ENCODE assay signal across 8 cellular contexts in the genomic region with DNA sequence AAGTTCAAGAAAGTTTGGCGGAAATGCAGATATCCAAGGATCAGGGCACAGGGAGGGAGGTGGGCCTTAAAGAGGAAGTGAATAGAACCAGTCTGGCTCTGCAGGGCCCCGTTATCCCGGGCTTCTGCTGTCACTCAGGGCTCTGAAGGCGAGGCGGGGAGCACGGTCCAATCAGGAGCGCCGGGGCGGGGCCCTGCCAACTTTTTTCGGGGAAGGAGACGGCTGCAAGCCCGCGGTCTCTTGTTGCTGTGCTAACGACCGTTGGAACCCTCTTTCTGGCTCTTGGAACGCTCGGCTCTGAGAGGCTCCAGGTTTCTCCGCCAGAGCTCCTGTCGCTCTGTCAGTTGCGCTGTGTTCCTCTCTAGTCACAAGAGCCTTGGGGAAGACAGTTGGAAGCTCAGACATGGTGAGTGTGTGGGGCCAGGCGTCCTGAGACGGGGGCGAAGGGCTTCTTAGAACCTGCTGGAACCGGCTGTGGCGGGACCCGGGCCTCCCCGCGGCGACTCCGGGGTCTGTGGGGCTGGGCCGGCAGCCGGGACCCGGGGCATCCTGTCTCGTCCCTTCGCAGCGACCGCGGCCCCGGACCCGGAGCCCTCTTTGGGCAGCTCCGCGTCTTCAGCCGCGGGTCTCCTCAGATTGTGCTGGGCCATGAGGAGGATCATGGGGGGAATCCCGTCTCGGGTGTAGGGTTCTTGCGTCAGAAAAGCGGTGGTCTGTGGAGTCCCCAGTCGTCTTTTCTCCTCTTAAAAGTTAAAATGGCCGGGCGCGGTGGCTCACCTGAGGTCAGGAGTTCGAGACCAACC. TPM values are rescaled to one million over a fixed set of nuclear protein-coding genes. Genes with fewer than 3 reads are reported as not detected.
DNase-seq lines count a peak whose midpoint lies in the region; TF ChIP-seq lines count a peak whose summit lies in the region.

No MANE protein-coding gene starts in this region.

- H3K4me1 ChIP-seq in HUES64 (ENCODE audit: insufficient read depth, low read length) (no peaks in the 10 kb centered on the region), colonic mucosa (no peaks in the 10 kb centered on the region)

- H3K27ac Mint-ChIP-seq in endothelial cell (ENCODE audit: unreplicated experiment) = no peak overlapping the region

- H3K27me3 Mint-ChIP-seq in endothelial cell (ENCODE audit: unreplicated experiment) = peaks cover 11% of the 10 kb centered on the region

- H3K9ac ChIP-seq in HUES64 (ENCODE audit: low read depth, low read length) = peak overlapping the region; percentile 96
- H3K9ac ChIP-seq in colonic mucosa (ENCODE audit: low read depth in 2 of 2, low read length in 2 of 2) = peak overlapping the region; percentile 67 to 81

- no peak overlapping the region for H3K4me3 Mint-ChIP-seq in endothelial cell (ENCODE audit: unreplicated experiment)

- H3K9me3 ChIP-seq in HUES64 (ENCODE audit: insufficient read depth, low read depth, low read length) = peaks cover 20% of the 10 kb centered on the region; the same call in 1 of the 2 replicates
- H3K9me3 ChIP-seq in colonic mucosa = no peaks in the 10 kb centered on the region

- H3K27me3 ChIP-seq in HUES64 (ENCODE audit: insufficient read depth, low read length) = no peaks in the 10 kb centered on the region
- no peaks in the 10 kb centered on the region for H3K27me3 ChIP-seq in colonic mucosa

- H3K27ac ChIP-seq in HUES64 (ENCODE audit: low read depth, low read length) (peak overlapping the region; percentile 89), colonic mucosa (peak overlapping the region; percentile 61)

- 2% methylated on average over 53 of the region's 53 CpGs for WGBS in HUES64

- DNase-seq in GM03348 (ENCODE audit: low spot score) (peak; percentile 97), colonic mucosa (peak; percentile 88), kidney tubule cell (ENCODE audit: low spot score) (peak; percentile 76), endothelial cell (ENCODE audit: low spot score) (no peak)
- DNase-seq in activated CD4-positive, CD25-positive, alpha-beta regulatory T cell treated with anti-CD3 and anti-CD28 coated beads, Interleukin-2, amount 50 U/mL, for 16 hours (ENCODE audit: low read depth, low spot score) = peak; percentile 4
- peak; percentile 66 for DNase-seq in stimulated activated CD4-positive, alpha-beta T cell treated with anti-CD3 and anti-CD28 coated beads, Interleukin-12 subunit alpha, Interleukin-12 subunit beta, amount 100 ng/mL, for 4 hours
- DNase-seq in NK-92 treated with Interleukin-12 subunit alpha and Interleukin-12 subunit beta, amount 100 ng/mL, for 24 hours (lab: John Stamatoyannopoulos, UW) = no peak

- TF ChIP-seq CTCF in colonic mucosa (IDR thresholded peaks at IDR 0.05) = no peak
- no peak for TF ChIP-seq CTCF in endothelial cell (IDR thresholded peaks at IDR 0.05; ENCODE audit: unreplicated experiment)

- peaks cover 17% of the 10 kb centered on the region for H3K36me3 Mint-ChIP-seq in endothelial cell (ENCODE audit: low read depth, unreplicated experiment)

- H3K36me3 ChIP-seq in HUES64 (ENCODE audit: insufficient read depth, low read length) (peaks cover 34% of the 10 kb centered on the region), colonic mucosa (no peaks in the 10 kb centered on the region)

- H3K9me3 Mint-ChIP-seq in endothelial cell (ENCODE audit: unreplicated experiment) = peaks cover 49% of the 10 kb centered on the region

- H3K4me3 ChIP-seq in HUES64 (ENCODE audit: low read length) (peak overlapping the region; percentile 91), colonic mucosa (peak overlapping the region; percentile 70)

- no peaks in the 10 kb centered on the region for H3K4me1 Mint-ChIP-seq in endothelial cell (ENCODE audit: unreplicated experiment)

- intact Hi-C loops in colonic mucosa (cut with DNase I) = no loop called here

RNA-seq across cellular contexts. Expression of gene ZNF844, which starts 27.7 kb away (rescaled TPM):
- 5.4 TPM for polyA plus RNA-seq in HUES64 (2013, experiment 1 of 2)
- polyA plus RNA-seq in HUES64 (2013, experiment 2 of 2) = 6.0 TPM
- 10 to 100 TPM in 1 of 2 donors, 1 to 10 TPM in 1; 8.3 to 12.4 TPM for total RNA-seq in colonic mucosa
- total RNA-seq in endothelial cell (ENCODE audit: unreplicated experiment) = 0.15 TPM

RNA-seq across cellular contexts. Expression of gene ZNF878, which starts 39.5 kb away (rescaled TPM):
- 4.3 TPM for polyA plus RNA-seq in HUES64 (2013, experiment 1 of 2)
- 4.4 TPM for polyA plus RNA-seq in HUES64 (2013, experiment 2 of 2)
- total RNA-seq in colonic mucosa (1 to 10 TPM in 1 of 2 donors, under 1 TPM in 1; 0.32 to 1.1 TPM), endothelial cell (ENCODE audit: unreplicated experiment) (not detected)

RNA-seq across cellular contexts. Expression of gene ZNF20, which starts 47.9 kb away (rescaled TPM):
- polyA plus RNA-seq in HUES64 (2013, experiment 1 of 2) = 4.4 TPM
- polyA plus RNA-seq in HUES64 (2013, experiment 2 of 2) = 5.6 TPM
- 1 to 10 TPM; 3.4 to 4.8 TPM for total RNA-seq in colonic mucosa
- total RNA-seq in endothelial cell (ENCODE audit: unreplicated experiment) = 6.2 TPM

RNA-seq across cellular contexts. Expression of gene ZNF433, which starts 56.8 kb away (rescaled TPM):
- polyA plus RNA-seq in HUES64 (2013, experiment 1 of 2) = 1.4 TPM
- 2.2 TPM for polyA plus RNA-seq in HUES64 (2013, experiment 2 of 2)
- total RNA-seq in colonic mucosa = 1 to 10 TPM; 2.0 to 3.5 TPM
- total RNA-seq in endothelial cell (ENCODE audit: unreplicated experiment) = 0.21 TPM

Comparison
In these comparisons a context has a peak if more than half of its experiments do, and no peak if none do; other contexts are left out.
1. DNase-seq: peak in GM03348 (single experiment), activated CD4-positive, CD25-positive, alpha-beta regulatory T cell treated with anti-CD3 and anti-CD28 coated beads, Interleukin-2, amount 50 U/mL, for 16 hours (single experiment), colonic mucosa (single experiment), kidney tubule cell (single experiment) and stimulated activated CD4-positive, alpha-beta T cell treated with anti-CD3 and anti-CD28 coated beads, Interleukin-12 subunit alpha, Interleukin-12 subunit beta, amount 100 ng/mL, for 4 hours (single experiment); none in endothelial cell (single experiment) and NK-92 treated with Interleukin-12 subunit alpha and Interleukin-12 subunit beta, amount 100 ng/mL, for 24 hours (single experiment).